24 cellular contexts compared by ENCODE assay signal in the genomic region with DNA sequence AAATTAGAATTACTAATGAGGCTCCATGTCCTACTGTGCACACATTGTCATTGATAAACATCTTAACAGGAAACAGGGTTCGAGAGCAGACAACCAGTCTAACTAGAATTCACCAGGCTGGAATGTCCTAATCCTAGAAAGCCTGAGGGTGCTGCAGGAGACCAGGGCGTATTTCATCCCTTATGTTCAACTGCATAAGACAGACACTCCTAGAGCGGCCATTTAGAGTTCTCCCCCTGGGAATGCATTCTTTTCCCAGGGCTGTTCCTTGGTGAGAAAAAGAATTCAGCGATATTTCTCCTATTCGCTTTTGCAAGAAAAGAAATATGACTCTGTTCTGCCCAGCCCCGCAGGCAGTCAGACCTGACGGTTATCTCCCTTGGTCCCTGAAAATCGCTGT.
"Had no signal": no experiment of that assay in that cellular context is flagged by ENCODE, and none has a peak within 500 bp of the region (broad histone marks: within the 10 kb centered on the region; RNA-seq: fewer than 3 reads in every experiment).

No MANE protein-coding gene starts in this region.

- H3K9me3 ChIP-seq: SK-N-SH had no signal

- ATAC-seq: K562, Panc1, T-cell had no signal

- H3K9me3 Mint-ChIP-seq: T-helper 1 cell treated with Interleukin-12 subunit alpha and Interleukin-12 subunit beta and Interleukin-4 antibody, amounts not matched to agents 30 μg/mL and 1 μg/mL, for 36 hours had no signal

- H3K4me1 Mint-ChIP-seq: IgD-negative memory B cell, T-cell had no signal

- H3K4me2 ChIP-seq: KMS-11, SK-N-SH had no signal

- H3K4me3 Mint-ChIP-seq: IgD-negative memory B cell; T-cell; T-helper 1 cell treated with Interleukin-12 subunit alpha and Interleukin-12 subunit beta and Interleukin-4 antibody, amounts not matched to agents 30 μg/mL and 1 μg/mL, for 36 hours had no signal

- H3K9ac ChIP-seq: KMS-11, SK-N-SH had no signal

- H3K27me3 Mint-ChIP-seq: IgD-negative memory B cell had no signal

- H3K36me3 Mint-ChIP-seq: IgD-negative memory B cell, T-cell had no signal

- H3K4me3 ChIP-seq: K562 had no signal

- H3K9me2 ChIP-seq: SK-N-SH had no signal

- H3K27ac ChIP-seq: HL-60, KMS-11, RWPE1 had no signal

- DNase-seq: Kasumi-1, NCI-H1092, NCI-H1105 treated with DMSO at 0.1 percent for 48 hours, NCI-H1417 treated with DMSO at 0.1 percent for 48 hours, NCI-H146, NCI-H1694 treated with DMSO at 0.1 percent for 48 hours, NCI-H1930, NCI-H2081, NCI-H2107, NCI-H2227 treated with DMSO at 0.1 percent for 48 hours, NCI-H524, NCI-H69, NCI-H774, SHP77, SK-N-SH, SW 1271, T-cell had no signal

- H3K27ac Mint-ChIP-seq: IgD-negative memory B cell; T-cell; T-helper 1 cell treated with Interleukin-12 subunit alpha and Interleukin-12 subunit beta and Interleukin-4 antibody, amounts not matched to agents 30 μg/mL and 1 μg/mL, for 36 hours had no signal
